In genomic region chr11:2138436-2139117, GRCh38 we compare ENCODE assay signal across 9 cellular contexts. TPM values are rescaled to one million over a fixed set of nuclear protein-coding genes. Genes with fewer than 3 reads are reported as not detected.
DNase-seq lines count a peak whose midpoint lies in the region; ATAC-seq, FAIRE-seq and TF ChIP-seq lines count a peak whose summit lies in the region.
"Had no signal": no experiment of that assay in that cellular context is flagged by ENCODE, and none has a peak within 500 bp of the region (broad histone marks: within the 10 kb centered on the region; RNA-seq: fewer than 3 reads in every experiment).

No MANE protein-coding gene starts in this region.

- peaks cover 12% of the 10 kb centered on the region for H3K4me1 Mint-ChIP-seq in activated T-helper 1 cell treated with anti-CD3 and anti-CD28 coated beads, Interleukin-12 subunit alpha, Interleukin-12 subunit beta, Interleukin-2, Interleukin-4 antibody, amounts not matched to agents 30 ng/mL and 10 ng/mL and 1 ng/mL, durations not matched to agents 14 hours and 24 hours and 36 hours (ENCODE audit: low read depth)
- peaks cover 39% of the 10 kb centered on the region for H3K4me1 Mint-ChIP-seq in stimulated activated effector memory CD8-positive, alpha-beta T cell treated with anti-CD3 and anti-CD28 coated beads, Interleukin-12 subunit alpha, Interleukin-12 subunit beta, amount 100 ng/mL, for 72 hours

- no peak for FAIRE-seq in H54 (lab: Jason Lieb, UNC)

- intact Hi-C loops in activated T-helper 1 cell treated with anti-CD3 and anti-CD28 coated beads, Interleukin-12 subunit alpha, Interleukin-12 subunit beta, Interleukin-2, Interleukin-4 antibody, amounts not matched to agents 30 ng/mL and 10 ng/mL and 1 ng/mL, durations not matched to agents 14 hours and 24 hours and 36 hours (cut with micrococcal nuclease): no loop called here

- no peaks in the 10 kb centered on the region for H3K36me3 Mint-ChIP-seq in activated T-helper 1 cell treated with anti-CD3 and anti-CD28 coated beads, Interleukin-12 subunit alpha, Interleukin-12 subunit beta, Interleukin-2, Interleukin-4 antibody, amounts not matched to agents 30 ng/mL and 10 ng/mL and 1 ng/mL, durations not matched to agents 14 hours and 24 hours and 36 hours (ENCODE audit: low read depth)
- H3K36me3 Mint-ChIP-seq in stimulated activated effector memory CD8-positive, alpha-beta T cell treated with anti-CD3 and anti-CD28 coated beads, Interleukin-12 subunit alpha, Interleukin-12 subunit beta, amount 100 ng/mL, for 72 hours: peaks cover 38% of the 10 kb centered on the region

- peaks cover 53% of the 10 kb centered on the region for H3K27me3 Mint-ChIP-seq in activated T-helper 1 cell treated with anti-CD3 and anti-CD28 coated beads, Interleukin-12 subunit alpha, Interleukin-12 subunit beta, Interleukin-2, Interleukin-4 antibody, amounts not matched to agents 30 ng/mL and 10 ng/mL and 1 ng/mL, durations not matched to agents 14 hours and 24 hours and 36 hours (ENCODE audit: insufficient read depth)

- TF ChIP-seq POLR2A in H54 (IDR thresholded peaks at IDR 0.05; ENCODE audit: low read depth, low read length): no peak

- no peaks in the 10 kb centered on the region for H3K9me3 Mint-ChIP-seq in activated T-helper 1 cell treated with anti-CD3 and anti-CD28 coated beads, Interleukin-12 subunit alpha, Interleukin-12 subunit beta, Interleukin-2, Interleukin-4 antibody, amounts not matched to agents 30 ng/mL and 10 ng/mL and 1 ng/mL, durations not matched to agents 14 hours and 24 hours and 36 hours
- H3K9me3 Mint-ChIP-seq in stimulated activated effector memory CD8-positive, alpha-beta T cell treated with anti-CD3 and anti-CD28 coated beads, Interleukin-12 subunit alpha, Interleukin-12 subunit beta, amount 100 ng/mL, for 72 hours: no peaks in the 10 kb centered on the region

- H3K27ac Mint-ChIP-seq in activated T-helper 1 cell treated with anti-CD3 and anti-CD28 coated beads, Interleukin-12 subunit alpha, Interleukin-12 subunit beta, Interleukin-2, Interleukin-4 antibody, amounts not matched to agents 30 ng/mL and 10 ng/mL and 1 ng/mL, durations not matched to agents 14 hours and 24 hours and 36 hours: peak overlapping the region; percentile 65
- H3K27ac Mint-ChIP-seq in stimulated activated effector memory CD8-positive, alpha-beta T cell treated with anti-CD3 and anti-CD28 coated beads, Interleukin-12 subunit alpha, Interleukin-12 subunit beta, amount 100 ng/mL, for 72 hours: peak overlapping the region; percentile 48

- no peak for ATAC-seq in stimulated activated effector memory CD8-positive, alpha-beta T cell treated with anti-CD3 and anti-CD28 coated beads, Interleukin-12 subunit alpha, Interleukin-12 subunit beta, amount 100 ng/mL, for 72 hours

- H3K4me3 Mint-ChIP-seq in activated T-helper 1 cell treated with anti-CD3 and anti-CD28 coated beads, Interleukin-12 subunit alpha, Interleukin-12 subunit beta, Interleukin-2, Interleukin-4 antibody, amounts not matched to agents 30 ng/mL and 10 ng/mL and 1 ng/mL, durations not matched to agents 14 hours and 24 hours and 36 hours: peak overlapping the region; percentile 39
- peak overlapping the region; percentile 69 for H3K4me3 Mint-ChIP-seq in stimulated activated effector memory CD8-positive, alpha-beta T cell treated with anti-CD3 and anti-CD28 coated beads, Interleukin-12 subunit alpha, Interleukin-12 subunit beta, amount 100 ng/mL, for 72 hours

- DNase-seq in NCI-H82 (lab: John Stamatoyannopoulos, UW) (peak; percentile 54), NCI-H82 treated with DMSO at 0.1 percent for 48 hours (lab: John Stamatoyannopoulos, UW; ENCODE audit: unreplicated experiment) (no peak), hepatic stellate cell (ENCODE audit: low spot score) (peak; percentile 71), H54 (ENCODE audit: insufficient read length, low spot score) (no peak), epidermal melanocyte (ENCODE audit: insufficient read length, low spot score) (no peak), NCI-H2107 treated with DMSO at 0.1 percent for 48 hours (lab: John Stamatoyannopoulos, UW; ENCODE audit: unreplicated experiment) (no peak)
- DNase-seq in activated T-helper 1 cell treated with anti-CD3 and anti-CD28 coated beads, Interleukin-12 subunit alpha, Interleukin-12 subunit beta, Interleukin-2, Interleukin-4 antibody, amounts not matched to agents 30 ng/mL and 10 ng/mL and 1 ng/mL, durations not matched to agents 14 hours and 24 hours and 36 hours (ENCODE audit: low spot score): no peak
- no peak for DNase-seq in stimulated activated effector memory CD8-positive, alpha-beta T cell treated with anti-CD3 and anti-CD28 coated beads, Interleukin-12 subunit alpha, Interleukin-12 subunit beta, amount 100 ng/mL, for 72 hours (ENCODE audit: low spot score in 2 of 2)

RNA-seq across cellular contexts. Expression of gene IGF2, which starts 0.6 kb away (rescaled TPM):
- total RNA-seq in activated T-helper 1 cell treated with anti-CD3 and anti-CD28 coated beads, Interleukin-12 subunit alpha, Interleukin-12 subunit beta, Interleukin-2, Interleukin-4 antibody, amounts not matched to agents 30 ng/mL and 10 ng/mL and 1 ng/mL, durations not matched to agents 14 hours and 24 hours and 36 hours: 1.2 and 1.5 TPM in 2 replicates

RNA-seq across cellular contexts. Expression of gene INS, which starts 22.4 kb away (rescaled TPM):
- total RNA-seq in activated T-helper 1 cell treated with anti-CD3 and anti-CD28 coated beads, Interleukin-12 subunit alpha, Interleukin-12 subunit beta, Interleukin-2, Interleukin-4 antibody, amounts not matched to agents 30 ng/mL and 10 ng/mL and 1 ng/mL, durations not matched to agents 14 hours and 24 hours and 36 hours: not detected in 2 replicates
- total RNA-seq: renal cortical epithelial cell had no signal

RNA-seq across cellular contexts. Expression of gene TH, which starts 33.0 kb away (rescaled TPM):
- not detected in 2 replicates for total RNA-seq in activated T-helper 1 cell treated with anti-CD3 and anti-CD28 coated beads, Interleukin-12 subunit alpha, Interleukin-12 subunit beta, Interleukin-2, Interleukin-4 antibody, amounts not matched to agents 30 ng/mL and 10 ng/mL and 1 ng/mL, durations not matched to agents 14 hours and 24 hours and 36 hours

Comparison
In these comparisons a context has a peak if more than half of its experiments do, and no peak if none do; other contexts are left out.
1. DNase-seq: peak in NCI-H82 (single experiment) and hepatic stellate cell (single experiment); none in NCI-H82 treated with DMSO at 0.1 percent for 48 hours (single experiment), activated T-helper 1 cell treated with anti-CD3 and anti-CD28 coated beads, Interleukin-12 subunit alpha, Interleukin-12 subunit beta, Interleukin-2, Interleukin-4 antibody, amounts not matched to agents 30 ng/mL and 10 ng/mL and 1 ng/mL, durations not matched to agents 14 hours and 24 hours and 36 hours (single experiment), stimulated activated effector memory CD8-positive, alpha-beta T cell treated with anti-CD3 and anti-CD28 coated beads, Interleukin-12 subunit alpha, Interleukin-12 subunit beta, amount 100 ng/mL, for 72 hours (0 of 2), H54 (single experiment), epidermal melanocyte (single experiment) and NCI-H2107 treated with DMSO at 0.1 percent for 48 hours (single experiment).